8 cellular contexts compared by ENCODE assay signal in genomic region chr3:197949767-197950660, GRCh38. TPM values are rescaled to one million over a fixed set of nuclear protein-coding genes. Genes with fewer than 3 reads are reported as not detected.
A peak's percentile ranks its signal among the peaks of the same experiment; 100 is the strongest.
DNase-seq lines count a peak whose midpoint lies in the region; ATAC-seq and TF ChIP-seq lines count a peak whose summit lies in the region.

Gene RPL35A, plus strand, starts transcription at chr3:197950190. Its CDS starts 778 bp downstream, at chr3:197950968.

- ATAC-seq in RWPE2 (ENCODE audit: low read depth), result peak; percentile 87
- ATAC-seq in natural killer cell, result peak; percentile 92 to 95 (median 92)

- H3K27ac Mint-ChIP-seq in activated T-helper 2 cell treated with anti-CD3 and anti-CD28 coated beads, Interferon-gamma antibody, Interleukin-2, Interleukin-4, amounts not matched to agents 10 μg/mL and 5 μg/mL and 100 μg/mL, durations not matched to agents 14 hours and 24 hours and 36 hours, result peak within 1 kb of the TSS; percentile 97
- peak within 1 kb of the TSS; percentile 98 to 100 for H3K27ac Mint-ChIP-seq in natural killer cell

- intact Hi-C loops in activated T-helper 2 cell treated with anti-CD3 and anti-CD28 coated beads, Interferon-gamma antibody, Interleukin-2, Interleukin-4, amounts not matched to agents 10 μg/mL and 5 μg/mL and 100 μg/mL, durations not matched to agents 14 hours and 24 hours and 36 hours (cut with micrococcal nuclease), result loop anchor here (1.0 kb wide), 2 partner anchors 10 to 44 kb away; partner anchors contain the start of gene LMLN
- intact Hi-C loops in natural killer cell (cut with micrococcal nuclease), result loop anchor here (1.0 kb wide), 1 partner anchor 10 kb away; the partner anchor contains the start of gene LMLN

- peaks cover 19% of the 10 kb centered on the region for H3K4me1 ChIP-seq in RWPE2 (ENCODE audit: insufficient read depth, poor library complexity, severe bottlenecking)

- peak within 1 kb of the TSS; percentile 56 for H3K4me3 ChIP-seq in RWPE2 (ENCODE audit: severe bottlenecking)

- H3K4me3 Mint-ChIP-seq in activated T-helper 2 cell treated with anti-CD3 and anti-CD28 coated beads, Interferon-gamma antibody, Interleukin-2, Interleukin-4, amounts not matched to agents 10 μg/mL and 5 μg/mL and 100 μg/mL, durations not matched to agents 14 hours and 24 hours and 36 hours (ENCODE audit: low read depth), result peak within 1 kb of the TSS; percentile 99
- H3K4me3 Mint-ChIP-seq in natural killer cell, result peak within 1 kb of the TSS; percentile 97

- H3K27me3 ChIP-seq in RWPE2 (ENCODE audit: insufficient read depth, poor library complexity, severe bottlenecking), result no peaks in the 10 kb centered on the region

- no peaks in the 10 kb centered on the region for H3K9me3 ChIP-seq in RWPE2 (ENCODE audit: severe bottlenecking)

- peaks cover 49% of the 10 kb centered on the region for H3K36me3 Mint-ChIP-seq in activated T-helper 2 cell treated with anti-CD3 and anti-CD28 coated beads, Interferon-gamma antibody, Interleukin-2, Interleukin-4, amounts not matched to agents 10 μg/mL and 5 μg/mL and 100 μg/mL, durations not matched to agents 14 hours and 24 hours and 36 hours (ENCODE audit: low read depth)
- H3K36me3 Mint-ChIP-seq in natural killer cell, result peaks cover 15% of the 10 kb centered on the region

- H3K36me3 ChIP-seq in RWPE2 (ENCODE audit: low read depth), result peaks cover 48% of the 10 kb centered on the region

- H3K4me1 Mint-ChIP-seq in activated T-helper 2 cell treated with anti-CD3 and anti-CD28 coated beads, Interferon-gamma antibody, Interleukin-2, Interleukin-4, amounts not matched to agents 10 μg/mL and 5 μg/mL and 100 μg/mL, durations not matched to agents 14 hours and 24 hours and 36 hours (ENCODE audit: low read depth), result peaks cover 34% of the 10 kb centered on the region
- peaks cover 33 to 42% of the 10 kb centered on the region in 2 donors for H3K4me1 Mint-ChIP-seq in natural killer cell

- H3K27me3 Mint-ChIP-seq in activated T-helper 2 cell treated with anti-CD3 and anti-CD28 coated beads, Interferon-gamma antibody, Interleukin-2, Interleukin-4, amounts not matched to agents 10 μg/mL and 5 μg/mL and 100 μg/mL, durations not matched to agents 14 hours and 24 hours and 36 hours (ENCODE audit: low read depth), result no peaks in the 10 kb centered on the region
- no peaks in the 10 kb centered on the region for H3K27me3 Mint-ChIP-seq in natural killer cell (ENCODE audit: low read depth in 2 of 2)

- TF ChIP-seq CTCF in RWPE2 (IDR thresholded peaks at IDR 0.05; ENCODE audit: poor library complexity, severe bottlenecking) (no peak), natural killer cell (IDR thresholded peaks at IDR 0.05) (no peak)

- peak; percentile 94 for DNase-seq in EH (ENCODE audit: low read depth)
- peak; percentile 93 for DNase-seq in H4 (ENCODE audit: low spot score)
- DNase-seq in LoVo (ENCODE audit: low spot score), result peak; percentile 96
- peak; percentile 83 for DNase-seq in RWPE2 (ENCODE audit: low spot score)
- DNase-seq in activated T-helper 2 cell treated with anti-CD3 and anti-CD28 coated beads, Interferon-gamma antibody, Interleukin-2, Interleukin-4, amounts not matched to agents 10 μg/mL and 5 μg/mL and 100 μg/mL, durations not matched to agents 14 hours and 24 hours and 36 hours (ENCODE audit: low spot score), result peak; percentile 81
- DNase-seq in fibroblast of peridontal ligament (ENCODE audit: extremely low read depth), result peak; percentile 98
- peak; percentile 79 for DNase-seq in natural killer cell
- peak; percentile 78 for DNase-seq in stimulated activated naive CD4-positive, alpha-beta T cell treated with Interleukin-2 at 50 U/mL for 16 hours (lab: John Stamatoyannopoulos, UW)

- H3K9me3 Mint-ChIP-seq in activated T-helper 2 cell treated with anti-CD3 and anti-CD28 coated beads, Interferon-gamma antibody, Interleukin-2, Interleukin-4, amounts not matched to agents 10 μg/mL and 5 μg/mL and 100 μg/mL, durations not matched to agents 14 hours and 24 hours and 36 hours, result no peaks in the 10 kb centered on the region
- H3K9me3 Mint-ChIP-seq in natural killer cell, result no peaks in the 10 kb centered on the region

- H3K27ac ChIP-seq in RWPE2 (ENCODE audit: poor library complexity, severe bottlenecking), result peak within 1 kb of the TSS; percentile 62

RNA-seq across cellular contexts. Expression of gene RPL35A, which starts in this region (rescaled TPM):
- total RNA-seq in H4 (2014; rRNA removed; shearing (Covaris generic)), result 1,457 and 1,516 TPM in 2 replicates
- total RNA-seq in activated T-helper 2 cell treated with anti-CD3 and anti-CD28 coated beads, Interferon-gamma antibody, Interleukin-2, Interleukin-4, amounts not matched to agents 10 μg/mL and 5 μg/mL and 100 μg/mL, durations not matched to agents 14 hours and 24 hours and 36 hours, result 1,338 and 1,363 TPM in 2 replicates
- 100 to 1,000 TPM; 693 to 869 (median 848) TPM for total RNA-seq in natural killer cell

Comparison
In these comparisons a context has a peak if more than half of its experiments do, and no peak if none do; other contexts are left out.
1. Peak in every context shown above with its lines: DNase-seq, ATAC-seq, H3K4me3 ChIP-seq and H3K27ac ChIP-seq.